In the genomic region with DNA sequence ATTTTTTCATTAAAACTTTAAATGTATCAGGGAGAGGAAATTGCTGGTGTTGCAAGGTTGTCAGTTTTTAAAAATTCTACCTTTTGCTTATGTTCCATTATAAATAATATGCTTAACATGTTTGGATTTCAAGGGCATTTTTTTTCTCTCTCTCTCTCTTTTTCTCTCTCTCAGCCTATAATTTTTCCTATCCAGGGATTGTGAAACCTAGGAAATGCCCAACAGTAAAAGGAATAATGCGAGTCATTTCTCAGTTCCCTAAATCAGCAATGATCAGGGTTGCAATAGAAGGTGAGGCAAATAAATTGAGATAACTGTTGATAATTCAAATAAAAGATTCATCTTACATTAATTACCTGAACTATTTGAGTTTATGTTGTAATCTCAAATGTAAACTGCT, we compare ENCODE assay signal across 17 cellular contexts.
"Had no signal": no experiment of that assay in that cellular context is flagged by ENCODE, and none has a peak within 500 bp of the region (broad histone marks: within the 10 kb centered on the region; RNA-seq: fewer than 3 reads in every experiment).

No MANE protein-coding gene starts in this region.

- FAIRE-seq: endothelial cell of umbilical vein had no signal

- DNase-seq: activated CD4-positive, alpha-beta T cell treated with anti-CD3 and anti-CD28 coated beads for 36 hours; activated CD4-positive, alpha-beta T cell treated with anti-CD3 and anti-CD28 coated beads, Interleukin-2, amount 50 U/mL, for 48 hours; activated gamma-delta T cell; adrenal gland; dermis blood vessel endothelial cell; effector memory CD4-positive, alpha-beta T cell; mesendoderm; naive thymus-derived CD4-positive, alpha-beta T cell; stimulated activated CD4-positive, alpha-beta T cell treated with anti-CD3 and anti-CD28 coated beads, Interleukin-12 subunit alpha, Interleukin-12 subunit beta, amount 100 ng/mL, for 4 hours; stimulated activated CD4-positive, alpha-beta T cell treated with anti-CD3 and anti-CD28 coated beads, Interleukin-1b, Interleukin-23, amount 100 ng/mL, for 48 hours; stimulated activated naive CD8-positive, alpha-beta T cell treated with anti-CD3 and anti-CD28 coated beads, Interleukin-15, Interleukin-2, amounts not matched to agents 100 U/mL and 50 U/mL, for 24 hours; substantia nigra; tibial artery had no signal

- ATAC-seq: activated CD4-positive, alpha-beta T cell treated with anti-CD3 and anti-CD28 coated beads for 36 hours; naive thymus-derived CD4-positive, alpha-beta T cell; stimulated activated naive CD8-positive, alpha-beta T cell treated with anti-CD3 and anti-CD28 coated beads, Interleukin-15, Interleukin-2, amounts not matched to agents 100 U/mL and 50 U/mL, for 24 hours had no signal

- H3K4me3 ChIP-seq: adrenal gland, esophagus muscularis mucosa, neural progenitor cell, right atrium auricular region, tibial artery had no signal
